In genomic region chr4:186633844-186634243, GRCh38 we compare ENCODE assay signal across 18 cellular contexts.
"Had no signal": no experiment of that assay in that cellular context is flagged by ENCODE, and none has a peak within 500 bp of the region (broad histone marks: within the 10 kb centered on the region; RNA-seq: fewer than 3 reads in every experiment).

No MANE protein-coding gene starts in this region.

- H3K36me3 ChIP-seq: prostate gland, uterus had no signal

- H3K4me3 ChIP-seq: coronary artery, lung, prostate gland, right atrium auricular region, stomach, tibial artery, upper lobe of right lung, uterus had no signal

- H3K27me3 ChIP-seq: right atrium auricular region, stomach, tibial artery, upper lobe of right lung, uterus had no signal

- ATAC-seq: natural killer cell; sciatic nerve; stimulated activated effector memory CD8-positive, alpha-beta T cell treated with anti-CD3 and anti-CD28 coated beads, Interleukin-12 subunit alpha, Interleukin-12 subunit beta, amount 100 ng/mL, for 72 hours; upper lobe of right lung had no signal

- H3K4me1 ChIP-seq: prostate gland, right atrium auricular region, stomach, tibial artery, upper lobe of right lung, uterus had no signal

- DNase-seq: dermis blood vessel endothelial cell; effector memory CD4-positive, alpha-beta T cell; hypothalamus; natural killer cell; stimulated activated CD4-positive, alpha-beta T cell treated with anti-CD3 and anti-CD28 coated beads, Interleukin-2, amount 100 ng/mL, for 24 hours; stimulated activated CD4-positive, alpha-beta T cell treated with anti-CD3 and anti-CD28 coated beads, Interleukin-4, amount 100 ng/mL, for 24 hours; stimulated activated naive CD4-positive, alpha-beta T cell treated with Interleukin-2 at 50 U/mL for 16 hours; stomach; tibial artery; upper lobe of right lung; uterus had no signal

- H3K4me3 Mint-ChIP-seq: memory B cell; natural killer cell; stimulated activated effector memory CD8-positive, alpha-beta T cell treated with anti-CD3 and anti-CD28 coated beads, Interleukin-12 subunit alpha, Interleukin-12 subunit beta, amount 100 ng/mL, for 72 hours had no signal

- H3K36me3 Mint-ChIP-seq: memory B cell; natural killer cell; stimulated activated effector memory CD8-positive, alpha-beta T cell treated with anti-CD3 and anti-CD28 coated beads, Interleukin-12 subunit alpha, Interleukin-12 subunit beta, amount 100 ng/mL, for 72 hours had no signal

- H3K9me3 ChIP-seq: prostate gland, right atrium auricular region, stomach, tibial artery, upper lobe of right lung, uterus had no signal

- H3K4me1 Mint-ChIP-seq: memory B cell; natural killer cell; stimulated activated effector memory CD8-positive, alpha-beta T cell treated with anti-CD3 and anti-CD28 coated beads, Interleukin-12 subunit alpha, Interleukin-12 subunit beta, amount 100 ng/mL, for 72 hours had no signal

- H3K27me3 Mint-ChIP-seq: memory B cell had no signal

- H3K27ac Mint-ChIP-seq: memory B cell; natural killer cell; stimulated activated effector memory CD8-positive, alpha-beta T cell treated with anti-CD3 and anti-CD28 coated beads, Interleukin-12 subunit alpha, Interleukin-12 subunit beta, amount 100 ng/mL, for 72 hours had no signal

- H3K27ac ChIP-seq: coronary artery, prostate gland, right atrium auricular region, stomach, tibial artery, upper lobe of right lung, uterus had no signal
